In the genomic region with DNA sequence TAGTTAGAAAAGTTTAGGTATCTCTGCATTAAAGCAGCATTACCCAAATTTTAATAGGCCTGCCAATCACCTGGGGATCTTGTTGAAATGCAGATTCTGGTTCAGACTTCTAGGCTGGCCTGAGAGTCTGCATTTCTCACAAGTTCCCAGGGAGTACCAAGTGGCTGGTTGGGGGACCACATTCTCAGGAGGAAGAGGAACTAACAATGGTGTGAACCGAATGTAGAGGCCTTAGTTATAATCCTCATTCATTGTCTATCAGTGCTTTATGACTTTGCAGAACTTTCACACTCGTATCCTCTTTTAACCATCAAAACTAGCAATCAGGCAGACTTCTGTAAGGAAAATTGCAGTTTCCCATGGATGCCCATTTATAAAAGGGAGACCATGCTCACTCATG, we compare ENCODE assay signal across 22 cellular contexts.
"Had no signal": no experiment of that assay in that cellular context is flagged by ENCODE, and none has a peak within 500 bp of the region (broad histone marks: within the 10 kb centered on the region; RNA-seq: fewer than 3 reads in every experiment).

No MANE protein-coding gene starts in this region.

- H3K36me3 ChIP-seq: heart right ventricle, spleen, thoracic aorta, transverse colon had no signal

- H3K36me3 Mint-ChIP-seq: immature natural killer cell; mesothelial cell of epicardium; natural killer cell; stimulated activated memory B cell treated with anti-CD40 and anti-IgM and Interleukin-4, amounts not matched to agents 10 μg/mL and 1 μg/mL and 100 μg/mL, for 72 hours had no signal

- H3K4me3 ChIP-seq: heart right ventricle, spleen, thoracic aorta, transverse colon had no signal

- H3K27me3 ChIP-seq: heart right ventricle, spleen, transverse colon had no signal

- FAIRE-seq: endometrium, frontal cortex had no signal

- H3K27ac ChIP-seq: heart right ventricle, spleen, thoracic aorta, transverse colon had no signal

- H3K27me3 Mint-ChIP-seq: stimulated activated memory B cell treated with anti-CD40 and anti-IgM and Interleukin-4, amounts not matched to agents 10 μg/mL and 1 μg/mL and 100 μg/mL, for 72 hours; stimulated activated naive CD8-positive, alpha-beta T cell treated with anti-CD3 and anti-CD28 coated beads, Interleukin-15, Interleukin-2, amounts not matched to agents 100 ng/mL and 50 ng/mL, for 24 hours had no signal

- H3K9me3 Mint-ChIP-seq: immature natural killer cell; mesothelial cell of epicardium; natural killer cell; neural crest cell; stimulated activated memory B cell treated with anti-CD40 and anti-IgM and Interleukin-4, amounts not matched to agents 10 μg/mL and 1 μg/mL and 100 μg/mL, for 72 hours; stimulated activated naive CD8-positive, alpha-beta T cell treated with anti-CD3 and anti-CD28 coated beads, Interleukin-15, Interleukin-2, amounts not matched to agents 100 ng/mL and 50 ng/mL, for 24 hours had no signal

- H3K27ac Mint-ChIP-seq: immature natural killer cell; mesothelial cell of epicardium; natural killer cell; stimulated activated memory B cell treated with anti-CD40 and anti-IgM and Interleukin-4, amounts not matched to agents 10 μg/mL and 1 μg/mL and 100 μg/mL, for 72 hours; stimulated activated naive CD8-positive, alpha-beta T cell treated with anti-CD3 and anti-CD28 coated beads, Interleukin-15, Interleukin-2, amounts not matched to agents 100 ng/mL and 50 ng/mL, for 24 hours had no signal

- H3K9me3 ChIP-seq: heart right ventricle, spleen, thoracic aorta, transverse colon had no signal

- H3K4me3 Mint-ChIP-seq: immature natural killer cell; mesothelial cell of epicardium; natural killer cell; neural crest cell; stimulated activated memory B cell treated with anti-CD40 and anti-IgM and Interleukin-4, amounts not matched to agents 10 μg/mL and 1 μg/mL and 100 μg/mL, for 72 hours; stimulated activated naive CD8-positive, alpha-beta T cell treated with anti-CD3 and anti-CD28 coated beads, Interleukin-15, Interleukin-2, amounts not matched to agents 100 ng/mL and 50 ng/mL, for 24 hours had no signal

- ATAC-seq: esophagus mucosa; heart right ventricle; left lobe of liver; natural killer cell; sciatic nerve; stimulated activated memory B cell treated with anti-CD40 and anti-IgM and Interleukin-4, amounts not matched to agents 10 μg/mL and 1 μg/mL and 100 μg/mL, for 72 hours had no signal

- DNase-seq: effector memory CD4-positive, alpha-beta T cell; heart right ventricle; hypothalamus; immature natural killer cell; kidney glomerular epithelial cell; natural killer cell; posterior cingulate gyrus; spleen; stimulated activated CD4-positive, alpha-beta T cell treated with anti-CD3 and anti-CD28 coated beads, Interleukin-15, amount 100 ng/mL, for 24 hours; stimulated activated CD4-positive, alpha-beta T cell treated with anti-CD3 and anti-CD28 coated beads, Interleukin-1b, Interleukin-23, amount 100 ng/mL, for 48 hours; stimulated activated CD4-positive, alpha-beta T cell treated with anti-CD3 and anti-CD28 coated beads, Interleukin-4, amount 100 ng/mL, for 24 hours; transverse colon had no signal
